Comparison of ENCODE assay signal across 8 cellular contexts in the genomic region with DNA sequence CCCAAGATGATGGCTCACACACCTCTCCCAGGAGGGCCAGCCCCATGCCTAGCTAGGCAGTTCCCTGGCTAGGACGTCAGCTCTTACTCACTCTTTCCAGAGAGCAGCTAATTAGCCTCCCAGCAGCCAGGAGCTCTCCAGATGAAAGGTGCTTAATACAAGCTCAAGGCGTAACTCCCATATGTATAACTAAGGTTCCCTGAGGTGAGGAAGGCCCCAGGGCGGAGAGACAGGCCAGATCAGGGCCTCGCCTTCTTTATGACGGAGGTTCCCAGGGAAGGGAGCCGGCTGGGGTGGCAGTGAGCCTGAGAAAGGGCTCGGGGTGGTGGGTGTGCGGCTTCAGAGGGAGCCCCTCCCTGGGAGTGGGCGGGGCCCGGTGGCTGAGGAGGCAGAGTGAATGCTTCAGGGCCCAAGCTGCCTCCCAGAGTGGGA. TPM values are rescaled to one million over a fixed set of nuclear protein-coding genes. Genes with fewer than 3 reads are reported as not detected.
DNase-seq lines count a peak whose midpoint lies in the region; ATAC-seq and TF ChIP-seq lines count a peak whose summit lies in the region.

No MANE protein-coding gene starts in this region.

- no peaks in the 10 kb centered on the region for H3K27me3 Mint-ChIP-seq in nephron (ENCODE audit: low read depth)

- peak; percentile 96 for DNase-seq in Daoy (ENCODE audit: low read depth)
- peak; percentile 10 for DNase-seq in NCI-H82 treated with DMSO at 0.1 percent for 48 hours (lab: John Stamatoyannopoulos, UW; ENCODE audit: unreplicated experiment)
- DNase-seq in dermis blood vessel endothelial cell, result peak; percentile 39
- no peak for DNase-seq in CD1c-positive myeloid dendritic cell (ENCODE audit: extremely low spot score)
- no peak for DNase-seq in NCI-H748 treated with DMSO at 0.1 percent for 48 hours (lab: John Stamatoyannopoulos, UW)

- TF ChIP-seq CTCF in nephron (IDR thresholded peaks at IDR 0.05; ENCODE audit: unreplicated experiment in 3 of 3), result no peak

- H3K36me3 Mint-ChIP-seq in nephron (ENCODE audit: low read depth), result no peaks in the 10 kb centered on the region

- H3K4me1 Mint-ChIP-seq in nephron, result peaks cover 63% of the 10 kb centered on the region

- H3K9me3 Mint-ChIP-seq in nephron, result no peaks in the 10 kb centered on the region

- ATAC-seq in GM21786 (IDR thresholded peaks at IDR 0.05; ENCODE audit: unreplicated experiment), result no peak
- ATAC-seq in HG03139 (IDR thresholded peaks at IDR 0.05; ENCODE audit: unreplicated experiment), result no peak

- H3K27ac Mint-ChIP-seq in nephron, result peak overlapping the region; percentile 48 to 100 (median 98)

- no peak overlapping the region for H3K4me3 Mint-ChIP-seq in nephron

RNA-seq across cellular contexts. Expression of gene ZFP36L1, which starts 26.4 kb away (rescaled TPM):
- 34.7 and 50.9 TPM in 2 replicates for total RNA-seq in Daoy (2014; rRNA removed; shearing (Covaris generic))
- total RNA-seq in dermis blood vessel endothelial cell, result 72.2 and 94.7 TPM in 2 replicates

Comparison
In these comparisons a context has a peak if more than half of its experiments do, and no peak if none do; other contexts are left out.
1. DNase-seq: peak in Daoy (single experiment), NCI-H82 treated with DMSO at 0.1 percent for 48 hours (single experiment) and dermis blood vessel endothelial cell (single experiment); none in CD1c-positive myeloid dendritic cell (single experiment) and NCI-H748 treated with DMSO at 0.1 percent for 48 hours (single experiment).